In the genomic region with DNA sequence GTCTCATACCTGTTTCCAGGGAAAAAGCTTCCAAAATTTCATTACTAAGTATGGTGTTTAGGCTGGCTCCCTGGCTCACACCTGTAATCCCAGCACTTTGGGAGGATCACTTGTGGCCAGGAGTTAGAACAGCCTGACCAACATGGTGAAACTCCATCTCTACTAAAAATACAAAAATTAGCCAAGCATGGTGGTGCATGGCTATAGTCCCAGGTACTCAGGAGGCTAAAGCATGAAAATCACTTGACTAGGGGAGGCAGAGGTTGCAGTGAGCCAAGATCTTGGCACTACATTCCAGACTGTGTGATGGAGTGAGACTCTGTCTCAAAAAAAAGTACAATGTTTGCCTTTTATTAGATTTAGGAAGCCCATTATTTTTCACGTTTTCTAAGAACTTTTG, we compare ENCODE assay signal across 8 cellular contexts.
"Had no signal": no experiment of that assay in that cellular context is flagged by ENCODE, and none has a peak within 500 bp of the region (broad histone marks: within the 10 kb centered on the region; RNA-seq: fewer than 3 reads in every experiment).

No MANE protein-coding gene starts in this region.

- H3K4me1 ChIP-seq: HAP-1 had no signal

- DNase-seq: GM23248, GOT3, H7, H9, HCEC 1CT, HFFc6 had no signal

- H3K36me3 ChIP-seq: HAP-1 had no signal

- H3K27ac ChIP-seq: GM23248 had no signal

- H3K9me3 ChIP-seq: HAP-1 had no signal

- H3K4me3 ChIP-seq: GM23248, GM23338, HAP-1 had no signal
